In genomic region chr10:4196948-4197390, GRCh38 we compare ENCODE assay signal across 15 cellular contexts.
DNase-seq lines count a peak whose midpoint lies in the region; ATAC-seq and TF ChIP-seq lines count a peak whose summit lies in the region.
"Had no signal": no experiment of that assay in that cellular context is flagged by ENCODE, and none has a peak within 500 bp of the region (broad histone marks: within the 10 kb centered on the region; RNA-seq: fewer than 3 reads in every experiment).

No MANE protein-coding gene starts in this region.

- H3K27ac ChIP-seq in left ventricle myocardium inferior (replicated peaks), result peak overlapping the region; percentile 72
- H3K27ac ChIP-seq in psoas muscle, result peak overlapping the region; percentile 42
- H3K27ac ChIP-seq: WERI-Rb-1 had no signal

- in situ Hi-C loops in astrocyte of the spinal cord (cut with HindIII; ENCODE audit: low sequenced_read_pairs), result no loop called here

- H3K9me3 Mint-ChIP-seq in activated T-helper 2 cell treated with anti-CD3 and anti-CD28 coated beads, Interferon-gamma antibody, Interleukin-2, Interleukin-4, amounts not matched to agents 10 μg/mL and 5 μg/mL and 100 μg/mL, durations not matched to agents 14 hours and 24 hours and 36 hours, result no peaks in the 10 kb centered on the region
- H3K9me3 Mint-ChIP-seq: activated naive CD8-positive, alpha-beta T cell treated with anti-CD3 and anti-CD28 coated beads for 36 hours had no signal

- no peak overlapping the region for H3K4me3 Mint-ChIP-seq in activated T-helper 2 cell treated with anti-CD3 and anti-CD28 coated beads, Interferon-gamma antibody, Interleukin-2, Interleukin-4, amounts not matched to agents 10 μg/mL and 5 μg/mL and 100 μg/mL, durations not matched to agents 14 hours and 24 hours and 36 hours (ENCODE audit: low read depth)
- H3K4me3 Mint-ChIP-seq: activated CD8-positive, alpha-beta memory T cell treated with anti-CD3 and anti-CD28 coated beads, Interleukin-2, amount 10 ng/mL, durations not matched to agents 7 days and 5 days; activated naive CD8-positive, alpha-beta T cell treated with anti-CD3 and anti-CD28 coated beads for 36 hours had no signal

- H3K27me3 Mint-ChIP-seq in activated T-helper 2 cell treated with anti-CD3 and anti-CD28 coated beads, Interferon-gamma antibody, Interleukin-2, Interleukin-4, amounts not matched to agents 10 μg/mL and 5 μg/mL and 100 μg/mL, durations not matched to agents 14 hours and 24 hours and 36 hours (ENCODE audit: low read depth), result peaks cover 10% of the 10 kb centered on the region
- H3K27me3 Mint-ChIP-seq: activated CD8-positive, alpha-beta memory T cell treated with anti-CD3 and anti-CD28 coated beads, Interleukin-2, amount 10 ng/mL, durations not matched to agents 7 days and 5 days had no signal

- H3K4me1 ChIP-seq in left ventricle myocardium inferior (peaks cover 22% of the 10 kb centered on the region), psoas muscle (peaks cover 26% of the 10 kb centered on the region)

- no peaks in the 10 kb centered on the region for H3K36me3 Mint-ChIP-seq in activated T-helper 2 cell treated with anti-CD3 and anti-CD28 coated beads, Interferon-gamma antibody, Interleukin-2, Interleukin-4, amounts not matched to agents 10 μg/mL and 5 μg/mL and 100 μg/mL, durations not matched to agents 14 hours and 24 hours and 36 hours (ENCODE audit: low read depth)
- H3K36me3 Mint-ChIP-seq: activated CD8-positive, alpha-beta memory T cell treated with anti-CD3 and anti-CD28 coated beads, Interleukin-2, amount 10 ng/mL, durations not matched to agents 7 days and 5 days; activated naive CD8-positive, alpha-beta T cell treated with anti-CD3 and anti-CD28 coated beads for 36 hours had no signal

- DNase-seq in GM03348 (ENCODE audit: low spot score) (peak; percentile 10), astrocyte of the spinal cord (ENCODE audit: low read depth, low spot score) (peak; percentile 54), left ventricle myocardium inferior (no peak), psoas muscle (no peak), COLO668 (lab: John Stamatoyannopoulos, UW; ENCODE audit: unreplicated experiment) (no peak), epidermal melanocyte (ENCODE audit: insufficient read length, low spot score) (no peak), hypothalamus (lab: John Stamatoyannopoulos, UW) (no peak)
- DNase-seq in activated T-helper 2 cell treated with anti-CD3 and anti-CD28 coated beads, Interferon-gamma antibody, Interleukin-2, Interleukin-4, amounts not matched to agents 10 μg/mL and 5 μg/mL and 100 μg/mL, durations not matched to agents 14 hours and 24 hours and 36 hours (ENCODE audit: low spot score), result no peak
- DNase-seq: activated CD8-positive, alpha-beta memory T cell treated with anti-CD3 and anti-CD28 coated beads, Interleukin-2, amount 10 ng/mL, durations not matched to agents 7 days and 5 days; activated naive CD8-positive, alpha-beta T cell treated with anti-CD3 and anti-CD28 coated beads for 36 hours; cortex of kidney; NCI-H1105; NCI-H226; upper lobe of left lung; WERI-Rb-1 had no signal

- intact Hi-C loops in left ventricle myocardium inferior (cut with micrococcal nuclease), result no loop called here
- intact Hi-C loops in psoas muscle (cut with DNase I), result no loop called here
- intact Hi-C loops in activated T-helper 2 cell treated with anti-CD3 and anti-CD28 coated beads, Interferon-gamma antibody, Interleukin-2, Interleukin-4, amounts not matched to agents 10 μg/mL and 5 μg/mL and 100 μg/mL, durations not matched to agents 14 hours and 24 hours and 36 hours (cut with micrococcal nuclease), result no loop called here

- WGBS in psoas muscle, 3 donors, result 2 to 14% (median 8%) methylated on average over 2 of the region's 2 CpGs

- no peak for TF ChIP-seq CTCF in astrocyte of the spinal cord (IDR thresholded peaks at IDR 0.05; ENCODE audit: low read depth, low read length)
- no peak for TF ChIP-seq CTCF in left ventricle myocardium inferior (IDR thresholded peaks at IDR 0.05; ENCODE audit: borderline replicate concordance)
- no peak for TF ChIP-seq CTCF in psoas muscle (IDR thresholded peaks at IDR 0.05)

- peak; percentile 54 to 89 (median 82) for ATAC-seq in psoas muscle
- ATAC-seq: activated CD8-positive, alpha-beta memory T cell treated with anti-CD3 and anti-CD28 coated beads, Interleukin-2, amount 10 ng/mL, durations not matched to agents 7 days and 5 days had no signal

- no peak overlapping the region for H3K4me3 ChIP-seq in astrocyte of the spinal cord (ENCODE audit: low read depth, low read length)
- H3K4me3 ChIP-seq in left ventricle myocardium inferior, result no peak overlapping the region
- no peak overlapping the region for H3K4me3 ChIP-seq in psoas muscle
- H3K4me3 ChIP-seq: upper lobe of left lung had no signal

- H3K27ac Mint-ChIP-seq in activated T-helper 2 cell treated with anti-CD3 and anti-CD28 coated beads, Interferon-gamma antibody, Interleukin-2, Interleukin-4, amounts not matched to agents 10 μg/mL and 5 μg/mL and 100 μg/mL, durations not matched to agents 14 hours and 24 hours and 36 hours, result no peak overlapping the region
- H3K27ac Mint-ChIP-seq: activated CD8-positive, alpha-beta memory T cell treated with anti-CD3 and anti-CD28 coated beads, Interleukin-2, amount 10 ng/mL, durations not matched to agents 7 days and 5 days; activated naive CD8-positive, alpha-beta T cell treated with anti-CD3 and anti-CD28 coated beads for 36 hours had no signal

- no peaks in the 10 kb centered on the region for H3K36me3 ChIP-seq in left ventricle myocardium inferior
- H3K36me3 ChIP-seq in psoas muscle (ENCODE audit: insufficient read depth in 1 of 2, low read depth in 1 of 2), result no peaks in the 10 kb centered on the region
- H3K36me3 ChIP-seq: upper lobe of left lung, WERI-Rb-1 had no signal

- H3K4me1 Mint-ChIP-seq in activated T-helper 2 cell treated with anti-CD3 and anti-CD28 coated beads, Interferon-gamma antibody, Interleukin-2, Interleukin-4, amounts not matched to agents 10 μg/mL and 5 μg/mL and 100 μg/mL, durations not matched to agents 14 hours and 24 hours and 36 hours (ENCODE audit: low read depth), result peaks cover 5% of the 10 kb centered on the region
- H3K4me1 Mint-ChIP-seq: activated CD8-positive, alpha-beta memory T cell treated with anti-CD3 and anti-CD28 coated beads, Interleukin-2, amount 10 ng/mL, durations not matched to agents 7 days and 5 days had no signal

- H3K9me3 ChIP-seq in left ventricle myocardium inferior (replicated peaks) (no peaks in the 10 kb centered on the region), psoas muscle (no peaks in the 10 kb centered on the region)
- H3K9me3 ChIP-seq: upper lobe of left lung had no signal

- H3K27me3 ChIP-seq in left ventricle myocardium inferior (ENCODE audit: low read depth) (no peaks in the 10 kb centered on the region), psoas muscle (ENCODE audit: insufficient read depth in 3 of 3, low read length in 2 of 3) (no peaks in the 10 kb centered on the region)
- H3K27me3 ChIP-seq: upper lobe of left lung had no signal

Comparison
In these comparisons a context has a peak if more than half of its experiments do, and no peak if none do; other contexts are left out.
1. DNase-seq: peak in GM03348 (single experiment) and astrocyte of the spinal cord (single experiment); none in left ventricle myocardium inferior (single experiment), psoas muscle (0 of 2), COLO668 (single experiment), activated T-helper 2 cell treated with anti-CD3 and anti-CD28 coated beads, Interferon-gamma antibody, Interleukin-2, Interleukin-4, amounts not matched to agents 10 μg/mL and 5 μg/mL and 100 μg/mL, durations not matched to agents 14 hours and 24 hours and 36 hours (single experiment), epidermal melanocyte (single experiment) and hypothalamus (0 of 51).